19 cellular contexts compared by ENCODE assay signal in the genomic region with DNA sequence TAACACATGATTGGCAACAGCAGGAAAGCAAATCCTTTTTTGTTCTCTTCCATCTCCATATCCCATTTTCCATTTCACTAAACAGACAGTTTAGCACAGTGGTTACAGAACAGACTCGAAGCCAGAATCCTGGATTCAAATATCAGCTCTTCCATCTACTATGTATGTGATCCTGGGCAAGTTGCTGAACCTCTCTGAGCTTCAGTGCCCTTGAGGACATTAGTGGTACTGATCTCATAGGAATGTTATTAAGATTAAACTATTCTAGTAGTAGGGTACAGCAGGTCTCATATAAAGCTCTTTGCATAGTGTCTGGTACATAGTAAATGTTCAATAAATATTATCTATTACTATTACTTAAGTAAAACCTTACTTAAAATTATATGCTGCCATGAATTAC. TPM values are rescaled to one million over a fixed set of nuclear protein-coding genes. Genes with fewer than 3 reads are reported as not detected.
"Had no signal": no experiment of that assay in that cellular context is flagged by ENCODE, and none has a peak within 500 bp of the region (broad histone marks: within the 10 kb centered on the region; RNA-seq: fewer than 3 reads in every experiment).

No MANE protein-coding gene starts in this region.

- H3K27me3 Mint-ChIP-seq: activated naive CD8-positive, alpha-beta T cell treated with anti-CD3 and anti-CD28 coated beads, Interleukin-2, amount 50 U/mL, for 24 hours; activated T-helper 17 cell treated with anti-CD3 and anti-CD28 coated beads, Interleukin-2, amount 50 U/mL, for 72 hours; naive B cell; stimulated activated naive CD8-positive, alpha-beta T cell treated with anti-CD3 and anti-CD28 coated beads, Interleukin-15, amount 100 ng/mL, for 72 hours had no signal

- H3K4me1 ChIP-seq: ascending aorta, parathyroid adenoma, sigmoid colon, upper lobe of left lung had no signal

- H3K4me2 ChIP-seq: hepatocyte had no signal

- H3K9ac ChIP-seq: parathyroid adenoma had no signal

- H3K4me3 ChIP-seq: ascending aorta, cardiac muscle cell, dorsolateral prefrontal cortex, hepatocyte, sigmoid colon, spleen, upper lobe of left lung had no signal

- H2AFZ ChIP-seq: hepatocyte, parathyroid adenoma had no signal

- H3K4me1 Mint-ChIP-seq: activated T-helper 17 cell treated with anti-CD3 and anti-CD28 coated beads, Interleukin-2, amount 50 U/mL, for 72 hours; stimulated activated naive CD8-positive, alpha-beta T cell treated with anti-CD3 and anti-CD28 coated beads, Interleukin-15, amount 100 ng/mL, for 72 hours had no signal

- H3K27ac ChIP-seq: ascending aorta, cardiac muscle cell, dorsolateral prefrontal cortex, hepatocyte, parathyroid adenoma, sigmoid colon, spleen, upper lobe of left lung had no signal

- H3K27me3 ChIP-seq: ascending aorta, cardiac muscle cell, dorsolateral prefrontal cortex, hepatocyte, sigmoid colon, spleen, upper lobe of left lung had no signal

- H3K9me3 Mint-ChIP-seq: activated naive CD4-positive, alpha-beta T cell treated with anti-CD3 and anti-CD28 coated beads for 36 hours; activated naive CD8-positive, alpha-beta T cell treated with anti-CD3 and anti-CD28 coated beads, Interleukin-2, amount 50 U/mL, for 24 hours; activated T-helper 17 cell treated with anti-CD3 and anti-CD28 coated beads, Interleukin-2, amount 50 U/mL, for 72 hours; naive B cell; stimulated activated naive CD8-positive, alpha-beta T cell treated with anti-CD3 and anti-CD28 coated beads, Interleukin-15, amount 100 ng/mL, for 72 hours had no signal

- H3K4me3 Mint-ChIP-seq: activated naive CD4-positive, alpha-beta T cell treated with anti-CD3 and anti-CD28 coated beads for 36 hours; activated naive CD8-positive, alpha-beta T cell treated with anti-CD3 and anti-CD28 coated beads, Interleukin-2, amount 50 U/mL, for 24 hours; activated T-helper 17 cell treated with anti-CD3 and anti-CD28 coated beads, Interleukin-2, amount 50 U/mL, for 72 hours; naive B cell; stimulated activated naive CD8-positive, alpha-beta T cell treated with anti-CD3 and anti-CD28 coated beads, Interleukin-15, amount 100 ng/mL, for 72 hours had no signal

- H3K9me3 ChIP-seq: ascending aorta, sigmoid colon, spleen, upper lobe of left lung had no signal

- H3K27ac Mint-ChIP-seq: activated naive CD4-positive, alpha-beta T cell treated with anti-CD3 and anti-CD28 coated beads for 36 hours; activated naive CD8-positive, alpha-beta T cell treated with anti-CD3 and anti-CD28 coated beads, Interleukin-2, amount 50 U/mL, for 24 hours; activated T-helper 17 cell treated with anti-CD3 and anti-CD28 coated beads, Interleukin-2, amount 50 U/mL, for 72 hours had no signal

- H3K79me2 ChIP-seq: hepatocyte, parathyroid adenoma had no signal

- DNase-seq: activated CD4-positive, CD25-positive, alpha-beta regulatory T cell treated with anti-CD3 and anti-CD28 coated beads, Interleukin-2, amount 50 U/mL, for 72 hours; activated naive CD4-positive, alpha-beta T cell treated with anti-CD3 and anti-CD28 coated beads for 36 hours; activated naive CD8-positive, alpha-beta T cell treated with anti-CD3 and anti-CD28 coated beads, Interleukin-2, amount 50 U/mL, for 24 hours; dorsolateral prefrontal cortex; islet precursor cell; naive B cell; sigmoid colon; spleen; stimulated activated naive CD8-positive, alpha-beta T cell treated with anti-CD3 and anti-CD28 coated beads, Interleukin-15, amount 100 ng/mL, for 72 hours; T-helper 9 cell; upper lobe of left lung had no signal

- ATAC-seq: activated naive CD8-positive, alpha-beta T cell treated with anti-CD3 and anti-CD28 coated beads, Interleukin-2, amount 50 U/mL, for 24 hours; activated T-helper 17 cell treated with anti-CD3 and anti-CD28 coated beads, Interleukin-2, amount 50 U/mL, for 72 hours; esophagus mucosa; stimulated activated naive CD8-positive, alpha-beta T cell treated with anti-CD3 and anti-CD28 coated beads, Interleukin-15, amount 100 ng/mL, for 72 hours had no signal

RNA-seq across cellular contexts. Expression of a gene that starts 13.8 kb away (rescaled TPM):
- total RNA-seq: ascending aorta, cardiac muscle cell, lung microvascular endothelial cell, mononuclear cell, sigmoid colon had no signal
